17 cellular contexts compared by ENCODE assay signal in the genomic region with DNA sequence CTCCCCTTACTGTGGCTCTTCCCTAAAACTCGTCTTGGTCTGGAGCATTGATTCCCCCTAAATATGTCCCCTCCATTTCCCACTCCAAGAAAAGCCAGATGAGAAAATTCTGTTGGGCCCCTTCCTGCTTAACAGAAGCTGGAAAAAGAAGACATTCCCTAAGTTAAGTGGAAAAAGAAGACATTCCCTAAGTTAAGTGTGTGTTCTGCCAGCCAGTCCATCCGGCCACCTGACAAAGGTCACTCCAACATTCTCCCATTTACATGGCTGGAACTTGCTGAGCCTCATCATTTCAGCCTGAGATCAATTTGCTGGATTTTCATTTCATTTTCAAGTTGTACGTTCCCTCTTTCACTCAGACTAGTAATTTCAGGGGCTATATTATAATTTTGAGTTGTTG. TPM values are rescaled to one million over a fixed set of nuclear protein-coding genes. Genes with fewer than 3 reads are reported as not detected.
A peak's percentile ranks its signal among the peaks of the same experiment; 100 is the strongest.
DNase-seq lines count a peak whose midpoint lies in the region; ATAC-seq and TF ChIP-seq lines count a peak whose summit lies in the region.
"Had no signal": no experiment of that assay in that cellular context is flagged by ENCODE, and none has a peak within 500 bp of the region (broad histone marks: within the 10 kb centered on the region; RNA-seq: fewer than 3 reads in every experiment).

No MANE protein-coding gene starts in this region.

- peaks cover 4% of the 10 kb centered on the region for H3K9me3 Mint-ChIP-seq in neural progenitor cell
- peaks cover 7% of the 10 kb centered on the region for H3K9me3 Mint-ChIP-seq in natural killer cell treated with Interleukin-12 subunit alpha and Interleukin-12 subunit beta and Interleukin-15 and Interleukin-18, amount 100 ng/mL, for 72 hours
- H3K9me3 Mint-ChIP-seq: CD4-positive, alpha-beta T cell had no signal

- H3K9me3 ChIP-seq in neural progenitor cell (ENCODE audit: low read depth): no peaks in the 10 kb centered on the region
- no peaks in the 10 kb centered on the region for H3K9me3 ChIP-seq in body of pancreas
- H3K9me3 ChIP-seq: A549, Caco-2, HAP-1 had no signal

- H3K4me1 Mint-ChIP-seq in neural progenitor cell: peaks cover 19% of the 10 kb centered on the region
- no peaks in the 10 kb centered on the region for H3K4me1 Mint-ChIP-seq in natural killer cell treated with Interleukin-12 subunit alpha and Interleukin-12 subunit beta and Interleukin-15 and Interleukin-18, amount 100 ng/mL, for 72 hours (ENCODE audit: low read depth in 2 of 2)

- DNase-seq in DMS53 (lab: John Stamatoyannopoulos, UW) (peak; percentile 7), DMS53 treated with DMSO at 0.1 percent for 48 hours (lab: John Stamatoyannopoulos, UW; ENCODE audit: unreplicated experiment) (no peak), islet precursor cell (peak; percentile 37), neural progenitor cell (ENCODE audit: low spot score) (no peak), body of pancreas (no peak)
- DNase-seq in natural killer cell treated with Interleukin-12 subunit alpha and Interleukin-12 subunit beta and Interleukin-15 and Interleukin-18, amount 100 ng/mL, for 72 hours (ENCODE audit: low spot score): no peak
- DNase-seq: AML-193; Caco-2; CD4-positive, alpha-beta T cell; DMS79 treated with DMSO at 0.1 percent for 48 hours; GF-D8 had no signal

- no peak overlapping the region for H3K27ac ChIP-seq in neural progenitor cell
- H3K27ac ChIP-seq in body of pancreas: no peak overlapping the region
- H3K27ac ChIP-seq: 22Rv1, A549, C4-2B had no signal

- ATAC-seq in natural killer cell treated with Interleukin-12 subunit alpha and Interleukin-12 subunit beta and Interleukin-15 and Interleukin-18, amount 100 ng/mL, for 72 hours: no peak
- ATAC-seq in HG03469 (IDR thresholded peaks at IDR 0.05; ENCODE audit: unreplicated experiment) (no peak), body of pancreas (no peak)
- ATAC-seq: A549 had no signal

- TF ChIP-seq CTCF in neural progenitor cell (IDR thresholded peaks at IDR 0.05) (no peak), body of pancreas (IDR thresholded peaks at IDR 0.05) (no peak)

- no peak overlapping the region for H3K27ac Mint-ChIP-seq in neural progenitor cell
- H3K27ac Mint-ChIP-seq in natural killer cell treated with Interleukin-12 subunit alpha and Interleukin-12 subunit beta and Interleukin-15 and Interleukin-18, amount 100 ng/mL, for 72 hours: no peak overlapping the region
- H3K27ac Mint-ChIP-seq: CD4-positive, alpha-beta T cell had no signal

- peak overlapping the region; percentile 42 for H2AFZ ChIP-seq in neural progenitor cell (replicated peaks)

- H4K20me1 ChIP-seq in neural progenitor cell (ENCODE audit: low read depth): no peaks in the 10 kb centered on the region

- no peaks in the 10 kb centered on the region for H3F3A ChIP-seq in neural progenitor cell (ENCODE audit: low read depth)

- no peaks in the 10 kb centered on the region for H3K79me2 ChIP-seq in neural progenitor cell (ENCODE audit: low read depth)

- H3K4me3 Mint-ChIP-seq in neural progenitor cell: no peak overlapping the region
- H3K4me3 Mint-ChIP-seq in natural killer cell treated with Interleukin-12 subunit alpha and Interleukin-12 subunit beta and Interleukin-15 and Interleukin-18, amount 100 ng/mL, for 72 hours: no peak overlapping the region
- H3K4me3 Mint-ChIP-seq: CD4-positive, alpha-beta T cell had no signal

- no peaks in the 10 kb centered on the region for H3K27me3 Mint-ChIP-seq in neural progenitor cell (ENCODE audit: insufficient read depth, low read depth)
- no peaks in the 10 kb centered on the region for H3K27me3 Mint-ChIP-seq in natural killer cell treated with Interleukin-12 subunit alpha and Interleukin-12 subunit beta and Interleukin-15 and Interleukin-18, amount 100 ng/mL, for 72 hours
- H3K27me3 Mint-ChIP-seq: CD4-positive, alpha-beta T cell had no signal

- no peaks in the 10 kb centered on the region for H3K36me3 Mint-ChIP-seq in neural progenitor cell
- H3K36me3 Mint-ChIP-seq in natural killer cell treated with Interleukin-12 subunit alpha and Interleukin-12 subunit beta and Interleukin-15 and Interleukin-18, amount 100 ng/mL, for 72 hours: no peaks in the 10 kb centered on the region

- no peak overlapping the region for H3K4me3 ChIP-seq in neural progenitor cell
- H3K4me3 ChIP-seq in body of pancreas: no peak overlapping the region
- H3K4me3 ChIP-seq: A549, HAP-1 had no signal

- no peak overlapping the region for H3K4me2 ChIP-seq in neural progenitor cell
- H3K4me2 ChIP-seq: A549 had no signal

- H3K9ac ChIP-seq in neural progenitor cell: no peak overlapping the region

- no peak for TF ChIP-seq POLR2A in body of pancreas (IDR thresholded peaks at IDR 0.05)

- 55 to 56% methylated on average over 3 of the region's 3 CpGs for WGBS in body of pancreas, 2 donors

- H3K4me1 ChIP-seq in neural progenitor cell: no peaks in the 10 kb centered on the region
- peaks cover 66% of the 10 kb centered on the region for H3K4me1 ChIP-seq in body of pancreas
- H3K4me1 ChIP-seq: Caco-2, HAP-1 had no signal

- intact Hi-C loops in body of pancreas (cut with DNase I): no loop called here

- no peaks in the 10 kb centered on the region for H3K27me3 ChIP-seq in neural progenitor cell
- H3K27me3 ChIP-seq in body of pancreas: no peaks in the 10 kb centered on the region

- no peaks in the 10 kb centered on the region for H3K36me3 ChIP-seq in neural progenitor cell
- H3K36me3 ChIP-seq in body of pancreas (replicated peaks in 1 of 2; ENCODE audit: insufficient read depth in 1 of 2, low read depth in 2 of 2): no peaks in the 10 kb centered on the region
- H3K36me3 ChIP-seq: HAP-1 had no signal

RNA-seq across cellular contexts. Expression of gene LYPD1, which starts 52.0 kb away (rescaled TPM):
- 5.3 and 6.0 TPM in 2 replicates for total RNA-seq in neural progenitor cell (ENCODE audit: low replicate concordance)
- total RNA-seq in natural killer cell treated with Interleukin-12 subunit alpha and Interleukin-12 subunit beta and Interleukin-15 and Interleukin-18, amount 100 ng/mL, for 72 hours: not detected
- total RNA-seq in body of pancreas: 1 to 10 TPM; 1.6 to 3.1 TPM
- total RNA-seq: CD4-positive, alpha-beta T cell; HT-29 had no signal

Comparison
In these comparisons a context has a peak if more than half of its experiments do, and no peak if none do; other contexts are left out.
1. DNase-seq: peak in DMS53 (single experiment) and islet precursor cell (single experiment); none in DMS53 treated with DMSO at 0.1 percent for 48 hours (single experiment), neural progenitor cell (single experiment), natural killer cell treated with Interleukin-12 subunit alpha and Interleukin-12 subunit beta and Interleukin-15 and Interleukin-18, amount 100 ng/mL, for 72 hours (single experiment) and body of pancreas (0 of 4).